In genomic region chr12:22729898-22730443, GRCh38 we compare ENCODE assay signal across 2 cellular contexts.
TF ChIP-seq lines count a peak whose summit lies in the region.

No MANE protein-coding gene starts in this region.

TF ChIP-seq in SK-N-SH, 30 proteins besides CTCF, POLR2A, EP300 and RAD21 (continued from another document):
- no peak for TF ChIP-seq RXRA (IDR thresholded peaks at IDR 0.05; ENCODE audit: borderline replicate concordance, low read depth)

TF ChIP-seq in SK-N-SH treated with all-trans-retinoic acid at 6 μM for 48 hours, 23 proteins besides CTCF, POLR2A, EP300 and RAD21 (continued from another document):
- no peak for TF ChIP-seq ZNF70 (CRISPR knock-in tag; IDR thresholded peaks at IDR 0.05)
- TF ChIP-seq, protein P1, sequence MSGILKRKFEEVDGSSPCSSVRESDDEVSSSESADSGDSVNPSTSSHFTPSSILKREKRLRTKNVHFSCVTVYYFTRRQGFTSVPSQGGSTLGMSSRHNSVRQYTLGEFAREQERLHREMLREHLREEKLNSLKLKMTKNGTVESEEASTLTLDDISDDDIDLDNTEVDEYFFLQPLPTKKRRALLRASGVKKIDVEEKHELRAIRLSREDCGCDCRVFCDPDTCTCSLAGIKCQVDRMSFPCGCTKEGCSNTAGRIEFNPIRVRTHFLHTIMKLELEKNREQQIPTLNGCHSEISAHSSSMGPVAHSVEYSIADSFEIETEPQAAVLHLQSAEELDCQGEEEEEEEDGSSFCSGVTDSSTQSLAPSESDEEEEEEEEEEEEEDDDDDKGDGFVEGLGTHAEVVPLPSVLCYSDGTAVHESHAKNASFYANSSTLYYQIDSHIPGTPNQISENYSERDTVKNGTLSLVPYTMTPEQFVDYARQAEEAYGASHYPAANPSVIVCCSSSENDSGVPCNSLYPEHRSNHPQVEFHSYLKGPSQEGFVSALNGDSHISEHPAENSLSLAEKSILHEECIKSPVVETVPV (CRISPR knock-in tag; IDR thresholded peaks at IDR 0.05), result no peak
- no peak for TF ChIP-seq ZNF565 (CRISPR knock-in tag; conservative IDR thresholded peaks at IDR 0.05; ENCODE audit: low read depth)
- no peak for TF ChIP-seq ISL1 (CRISPR knock-in tag; IDR thresholded peaks at IDR 0.05)
- TF ChIP-seq ESRRG (CRISPR knock-in tag; IDR thresholded peaks at IDR 0.05), result no peak
- TF ChIP-seq ZC3H10 (CRISPR knock-in tag; IDR thresholded peaks at IDR 0.05), result no peak
- TF ChIP-seq CSDC2 (CRISPR knock-in tag; IDR thresholded peaks at IDR 0.05), result no peak
- TF ChIP-seq GLIS3 (CRISPR knock-in tag; IDR thresholded peaks at IDR 0.05), result no peak
- TF ChIP-seq, protein P2, sequence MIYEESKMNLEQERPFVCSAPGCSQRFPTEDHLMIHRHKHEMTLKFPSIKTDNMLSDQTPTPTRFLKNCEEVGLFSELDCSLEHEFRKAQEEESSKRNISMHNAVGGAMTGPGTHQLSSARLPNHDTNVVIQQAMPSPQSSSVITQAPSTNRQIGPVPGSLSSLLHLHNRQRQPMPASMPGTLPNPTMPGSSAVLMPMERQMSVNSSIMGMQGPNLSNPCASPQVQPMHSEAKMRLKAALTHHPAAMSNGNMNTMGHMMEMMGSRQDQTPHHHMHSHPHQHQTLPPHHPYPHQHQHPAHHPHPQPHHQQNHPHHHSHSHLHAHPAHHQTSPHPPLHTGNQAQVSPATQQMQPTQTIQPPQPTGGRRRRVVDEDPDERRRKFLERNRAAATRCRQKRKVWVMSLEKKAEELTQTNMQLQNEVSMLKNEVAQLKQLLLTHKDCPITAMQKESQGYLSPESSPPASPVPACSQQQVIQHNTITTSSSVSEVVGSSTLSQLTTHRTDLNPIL (CRISPR knock-in tag; IDR thresholded peaks at IDR 0.05; ENCODE audit: low read depth), result no peak
- no peak for TF ChIP-seq ZFP30 (CRISPR knock-in tag; IDR thresholded peaks at IDR 0.05)
- TF ChIP-seq SNAI2 (CRISPR knock-in tag; IDR thresholded peaks at IDR 0.05), result no peak
- no peak for TF ChIP-seq OSR1 (CRISPR knock-in tag; IDR thresholded peaks at IDR 0.05)
